ENCODE assay signal across 30 cellular contexts in the genomic region with DNA sequence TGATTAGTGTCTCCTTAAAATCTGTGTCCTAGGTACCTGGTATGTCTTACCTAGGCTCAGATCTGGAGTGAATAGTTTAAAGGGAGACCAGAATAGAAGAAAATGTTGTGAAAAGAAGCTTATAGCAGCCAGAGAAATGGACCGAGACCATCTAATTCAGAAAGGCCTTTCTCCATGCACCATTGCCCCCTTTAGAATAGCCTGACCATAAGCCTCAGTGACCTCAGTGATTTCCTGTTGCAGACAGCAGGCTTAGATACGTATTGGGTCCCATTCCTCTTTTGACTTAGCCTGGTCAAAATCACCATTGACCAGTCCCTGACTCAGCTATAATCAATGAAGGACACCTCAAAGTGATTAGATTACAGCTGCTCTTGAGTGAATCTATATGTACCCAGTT.
"Had no signal": no experiment of that assay in that cellular context is flagged by ENCODE, and none has a peak within 500 bp of the region (broad histone marks: within the 10 kb centered on the region; RNA-seq: fewer than 3 reads in every experiment).

No MANE protein-coding gene starts in this region.

- H3K4me1 ChIP-seq: heart left ventricle, left ventricle myocardium inferior, right atrium auricular region, stomach, upper lobe of left lung, vagina had no signal

- H3K27ac ChIP-seq: heart left ventricle, left ventricle myocardium inferior, right atrium auricular region, stomach, thyroid gland, upper lobe of left lung, vagina, WERI-Rb-1 had no signal

- FAIRE-seq: astrocyte, islet of Langerhans had no signal

- DNase-seq: activated CD4-positive, alpha-beta memory T cell treated with anti-CD3 and anti-CD28 coated beads for 36 hours; activated CD4-positive, alpha-beta T cell treated with anti-CD3 and anti-CD28 coated beads, Interleukin-2, amount 10 ng/mL, durations not matched to agents 24 days and 14 days; activated CD4-positive, CD25-positive, alpha-beta regulatory T cell treated with anti-CD3 and anti-CD28 coated beads, Interleukin-2, amount 50 U/mL, for 72 hours; activated CD8-positive, alpha-beta memory T cell treated with anti-CD3 and anti-CD28 coated beads, Interleukin-2, amount 50 U/mL, for 4 hours; activated gamma-delta T cell; activated naive CD4-positive, alpha-beta T cell treated with anti-CD3 and anti-CD28 coated beads, Interleukin-2, amount 50 U/mL, for 16 hours; activated T-cell treated with anti-CD3 and anti-CD28 coated beads, Interleukin-2, amount 50 U/mL, for 1 hour; amniotic stem cell; caudate nucleus; cortex of kidney; foreskin fibroblast; heart left ventricle; hypothalamus; left ventricle myocardium inferior; occipital lobe; stimulated activated CD4-positive, alpha-beta T cell treated with anti-CD3 and anti-CD28 coated beads, Interleukin-15, amount 100 ng/mL, for 24 hours; stimulated activated CD4-positive, alpha-beta T cell treated with anti-CD3 and anti-CD28 coated beads, Interleukin-2, amount 100 ng/mL, for 24 hours; stimulated activated naive B cell treated with anti-CD40 and anti-IgM and Interleukin-4, amounts not matched to agents 10 μg/mL and 1 μg/mL and 100 μg/mL, for 72 hours; stomach; T-helper 17 cell; T1000; thyroid gland; upper lobe of left lung; WERI-Rb-1 had no signal

- H3K36me3 ChIP-seq: heart left ventricle, left ventricle myocardium inferior, right atrium auricular region, stomach, thyroid gland, upper lobe of left lung, vagina, WERI-Rb-1 had no signal

- H3K9me3 ChIP-seq: heart left ventricle, left ventricle myocardium inferior, right atrium auricular region, stomach, thyroid gland, upper lobe of left lung, vagina had no signal

- H3K27me3 ChIP-seq: heart left ventricle, right atrium auricular region, stomach, thyroid gland, upper lobe of left lung, vagina had no signal

- H3K4me3 ChIP-seq: heart left ventricle, left ventricle myocardium inferior, lung, right atrium auricular region, stomach, thyroid gland, upper lobe of left lung, vagina had no signal

- ATAC-seq: esophagus mucosa; heart left ventricle; stimulated activated naive B cell treated with anti-CD40 and anti-IgM and Interleukin-4, amounts not matched to agents 10 μg/mL and 1 μg/mL and 100 μg/mL, for 72 hours; T-helper 17 cell had no signal
